ENCODE assay signal across 1 cellular context in genomic region chr2:238426568-238427434, GRCh38.
TF ChIP-seq lines count a peak whose summit lies in the region.

A gene with protein sequence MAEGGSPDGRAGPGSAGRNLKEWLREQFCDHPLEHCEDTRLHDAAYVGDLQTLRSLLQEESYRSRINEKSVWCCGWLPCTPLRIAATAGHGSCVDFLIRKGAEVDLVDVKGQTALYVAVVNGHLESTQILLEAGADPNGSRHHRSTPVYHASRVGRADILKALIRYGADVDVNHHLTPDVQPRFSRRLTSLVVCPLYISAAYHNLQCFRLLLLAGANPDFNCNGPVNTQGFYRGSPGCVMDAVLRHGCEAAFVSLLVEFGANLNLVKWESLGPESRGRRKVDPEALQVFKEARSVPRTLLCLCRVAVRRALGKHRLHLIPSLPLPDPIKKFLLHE (plus strand): TSS chr2:238426927. CDS start chr2:238427071, 144 bp downstream.

TF ChIP-seq in GM12878, 131 proteins besides CTCF, POLR2A, EP300 and RAD21 (continued from another document):
- TF ChIP-seq ELK1 (IDR thresholded peaks at IDR 0.05; ENCODE audit: low read depth, low read length), result peak; percentile 83
- peak; percentile 19 to 49; a peak in 1 of 4 replicates for TF ChIP-seq IKZF2 (IDR thresholded peaks at IDR 0.05)
- TF ChIP-seq SREBF2 (IDR thresholded peaks at IDR 0.05; ENCODE audit: low read length), result no peak
- no peak for TF ChIP-seq USF2 (IDR thresholded peaks at IDR 0.05; ENCODE audit: borderline replicate concordance, low read depth, low read length)
- TF ChIP-seq POLR2AphosphoS2 (IDR thresholded peaks at IDR 0.05; ENCODE audit: low read depth, low read length), result peak; percentile 87
- 0 out of 2 replicates have a peak, but pooled peaks have one; percentile 70 for TF ChIP-seq ZNF24 (IDR thresholded peaks at IDR 0.05)
- TF ChIP-seq, protein P1, sequence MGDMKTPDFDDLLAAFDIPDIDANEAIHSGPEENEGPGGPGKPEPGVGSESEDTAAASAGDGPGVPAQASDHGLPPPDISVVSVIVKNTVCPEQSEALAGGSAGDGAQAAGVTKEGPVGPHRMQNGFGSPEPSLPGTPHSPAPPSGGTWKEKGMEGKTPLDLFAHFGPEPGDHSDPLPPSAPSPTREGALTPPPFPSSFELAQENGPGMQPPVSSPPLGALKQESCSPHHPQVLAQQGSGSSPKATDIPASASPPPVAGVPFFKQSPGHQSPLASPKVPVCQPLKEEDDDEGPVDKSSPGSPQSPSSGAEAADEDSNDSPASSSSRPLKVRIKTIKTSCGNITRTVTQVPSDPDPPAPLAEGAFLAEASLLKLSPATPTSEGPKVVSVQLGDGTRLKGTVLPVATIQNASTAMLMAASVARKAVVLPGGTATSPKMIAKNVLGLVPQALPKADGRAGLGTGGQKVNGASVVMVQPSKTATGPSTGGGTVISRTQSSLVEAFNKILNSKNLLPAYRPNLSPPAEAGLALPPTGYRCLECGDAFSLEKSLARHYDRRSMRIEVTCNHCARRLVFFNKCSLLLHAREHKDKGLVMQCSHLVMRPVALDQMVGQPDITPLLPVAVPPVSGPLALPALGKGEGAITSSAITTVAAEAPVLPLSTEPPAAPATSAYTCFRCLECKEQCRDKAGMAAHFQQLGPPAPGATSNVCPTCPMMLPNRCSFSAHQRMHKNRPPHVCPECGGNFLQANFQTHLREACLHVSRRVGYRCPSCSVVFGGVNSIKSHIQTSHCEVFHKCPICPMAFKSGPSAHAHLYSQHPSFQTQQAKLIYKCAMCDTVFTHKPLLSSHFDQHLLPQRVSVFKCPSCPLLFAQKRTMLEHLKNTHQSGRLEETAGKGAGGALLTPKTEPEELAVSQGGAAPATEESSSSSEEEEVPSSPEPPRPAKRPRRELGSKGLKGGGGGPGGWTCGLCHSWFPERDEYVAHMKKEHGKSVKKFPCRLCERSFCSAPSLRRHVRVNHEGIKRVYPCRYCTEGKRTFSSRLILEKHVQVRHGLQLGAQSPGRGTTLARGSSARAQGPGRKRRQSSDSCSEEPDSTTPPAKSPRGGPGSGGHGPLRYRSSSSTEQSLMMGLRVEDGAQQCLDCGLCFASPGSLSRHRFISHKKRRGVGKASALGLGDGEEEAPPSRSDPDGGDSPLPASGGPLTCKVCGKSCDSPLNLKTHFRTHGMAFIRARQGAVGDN (IDR thresholded peaks at IDR 0.05), result peak; percentile 76
- TF ChIP-seq RFX5 (IDR thresholded peaks at IDR 0.05; ENCODE audit: low read depth, low read length), result no peak
- no peak for TF ChIP-seq KAT2A (conservative IDR thresholded peaks at IDR 0.05; ENCODE audit: control insufficient read depth, low read depth, low read length)
- TF ChIP-seq PAX5 (IDR thresholded peaks at IDR 0.05; ENCODE audit: borderline replicate concordance, low read depth, low read length), result peak; percentile 65; the same call in 1 of the 2 replicates
- peak in 1 of 2 experiments; percentile 48; a peak in 2 of 3 replicates for TF ChIP-seq EGR1 (IDR thresholded peaks at IDR 0.05; ENCODE audit: borderline replicate concordance in 1 of 2, low read depth in 2 of 2, low read length in 2 of 2)
- TF ChIP-seq ASH2L (IDR thresholded peaks at IDR 0.05; ENCODE audit: borderline replicate concordance, low read depth), result no peak
- peak in 1 of 2 experiments; percentile 61; a peak in 2 of 4 replicates for TF ChIP-seq ETV6 (conservative IDR thresholded peaks at IDR 0.05 in 1 of 2, IDR thresholded peaks at IDR 0.05 in 1 of 2; ENCODE audit: borderline replicate concordance in 1 of 2, low read depth in 1 of 2)
- peak; percentile 79 for TF ChIP-seq GABPA (IDR thresholded peaks at IDR 0.05; ENCODE audit: low read depth)
- TF ChIP-seq BACH1 (IDR thresholded peaks at IDR 0.05; ENCODE audit: borderline replicate concordance), result peak; percentile 66
- TF ChIP-seq, protein P2, sequence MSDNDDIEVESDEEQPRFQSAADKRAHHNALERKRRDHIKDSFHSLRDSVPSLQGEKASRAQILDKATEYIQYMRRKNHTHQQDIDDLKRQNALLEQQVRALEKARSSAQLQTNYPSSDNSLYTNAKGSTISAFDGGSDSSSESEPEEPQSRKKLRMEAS (IDR thresholded peaks at IDR 0.05; ENCODE audit: low read depth, low read length), result no peak
- 0 out of 2 replicates have a peak, but pooled peaks have one; percentile 14 for TF ChIP-seq WRNIP1 (IDR thresholded peaks at IDR 0.05; ENCODE audit: borderline replicate concordance, low read depth, low read length)
- TF ChIP-seq TAF1 (IDR thresholded peaks at IDR 0.05; ENCODE audit: borderline replicate concordance, low read depth, low read length), result peak; percentile 76; the same call in 1 of the 2 replicates
- 0 out of 2 replicates have a peak, but pooled peaks have one; percentile 6 for TF ChIP-seq CREM (IDR thresholded peaks at IDR 0.05; ENCODE audit: low read depth)
- TF ChIP-seq LARP7 (IDR thresholded peaks at IDR 0.05), result peak; percentile 96
- 0 out of 3 replicates have a peak, but pooled peaks have one; percentile 18 for TF ChIP-seq POU2F2 (IDR thresholded peaks at IDR 0.05; ENCODE audit: borderline replicate concordance, low read depth, low read length)
- 0 out of 2 replicates have a peak, but pooled peaks have one; percentile 3 for TF ChIP-seq SPI1 (IDR thresholded peaks at IDR 0.05; ENCODE audit: borderline replicate concordance, insufficient read depth, low read depth, low read length)
- peak; percentile 62 for TF ChIP-seq EED (IDR thresholded peaks at IDR 0.05; ENCODE audit: low read depth)
- TF ChIP-seq CHD2 (IDR thresholded peaks at IDR 0.05; ENCODE audit: borderline replicate concordance, low read depth, low read length), result no peak
- TF ChIP-seq TARDBP (IDR thresholded peaks at IDR 0.05; ENCODE audit: borderline replicate concordance), result no peak
- peak; percentile 99 for TF ChIP-seq GATAD2B (conservative IDR thresholded peaks at IDR 0.05; ENCODE audit: low read depth)
- no peak for TF ChIP-seq CEBPZ (IDR thresholded peaks at IDR 0.05; ENCODE audit: low read depth, low read length)
